29 cellular contexts compared by ENCODE assay signal in genomic region chr14:22630486-22630885, GRCh38. TPM values are rescaled to one million over a fixed set of nuclear protein-coding genes. Genes with fewer than 3 reads are reported as not detected.
DNase-seq lines count a peak whose midpoint lies in the region; ATAC-seq, FAIRE-seq and TF ChIP-seq lines count a peak whose summit lies in the region.
"Had no signal": no experiment of that assay in that cellular context is flagged by ENCODE, and none has a peak within 500 bp of the region (broad histone marks: within the 10 kb centered on the region; RNA-seq: fewer than 3 reads in every experiment).

No MANE protein-coding gene starts in this region.

- no peak for ATAC-seq in HG03432 (IDR thresholded peaks at IDR 0.05; ENCODE audit: unreplicated experiment)
- no peak for ATAC-seq in GM21515 (IDR thresholded peaks at IDR 0.05; ENCODE audit: unreplicated experiment)
- no peak for ATAC-seq in HG02885 (IDR thresholded peaks at IDR 0.05; ENCODE audit: poor library complexity, unreplicated experiment)
- ATAC-seq: esophagus mucosa had no signal

- H3K27ac Mint-ChIP-seq in astrocyte (ENCODE audit: unreplicated experiment): no peak overlapping the region
- H3K27ac Mint-ChIP-seq: activated CD4-positive, alpha-beta memory T cell treated with anti-CD3 and anti-CD28 coated beads, Interleukin-2, amount 10 ng/mL, durations not matched to agents 7 days and 5 days; activated naive CD8-positive, alpha-beta T cell treated with anti-CD3 and anti-CD28 coated beads, Interleukin-2, amount 10 ng/mL, durations not matched to agents 7 days and 5 days had no signal

- H2AFZ ChIP-seq in astrocyte (ENCODE audit: low read depth, low read length): no peak overlapping the region

- peak overlapping the region; percentile 23 for H3K4me2 ChIP-seq in astrocyte (ENCODE audit: low read length)

- H3K4me3 Mint-ChIP-seq in astrocyte (ENCODE audit: unreplicated experiment): no peak overlapping the region
- H3K4me3 Mint-ChIP-seq: activated CD4-positive, alpha-beta memory T cell treated with anti-CD3 and anti-CD28 coated beads, Interleukin-2, amount 10 ng/mL, durations not matched to agents 7 days and 5 days; activated naive CD8-positive, alpha-beta T cell treated with anti-CD3 and anti-CD28 coated beads, Interleukin-2, amount 10 ng/mL, durations not matched to agents 7 days and 5 days had no signal

- H3K9me3 Mint-ChIP-seq in astrocyte (ENCODE audit: unreplicated experiment): peaks cover 9% of the 10 kb centered on the region

- H3K9ac ChIP-seq in astrocyte (ENCODE audit: low read length): no peak overlapping the region

- no peaks in the 10 kb centered on the region for H3K27me3 ChIP-seq in astrocyte (ENCODE audit: insufficient read depth, low read length)
- H3K27me3 ChIP-seq: breast epithelium, MG63, neutrophil, transverse colon had no signal

- no peaks in the 10 kb centered on the region for H4K20me1 ChIP-seq in astrocyte (ENCODE audit: insufficient read depth, low read length)

- no peaks in the 10 kb centered on the region for H3K9me3 ChIP-seq in astrocyte (ENCODE audit: insufficient read depth, low read depth, low read length)
- H3K9me3 ChIP-seq: breast epithelium, MG63, neutrophil, transverse colon had no signal

- no peaks in the 10 kb centered on the region for H3K4me1 Mint-ChIP-seq in astrocyte (ENCODE audit: low read depth, unreplicated experiment)
- H3K4me1 Mint-ChIP-seq: activated CD4-positive, alpha-beta memory T cell treated with anti-CD3 and anti-CD28 coated beads, Interleukin-2, amount 10 ng/mL, durations not matched to agents 7 days and 5 days; activated naive CD8-positive, alpha-beta T cell treated with anti-CD3 and anti-CD28 coated beads, Interleukin-2, amount 10 ng/mL, durations not matched to agents 7 days and 5 days had no signal

- TF ChIP-seq CTCF in astrocyte (IDR thresholded peaks at IDR 0.05; ENCODE audit: insufficient read depth, low read depth, low read length): no peak
- TF ChIP-seq CTCF in fibroblast of pulmonary artery (IDR thresholded peaks at IDR 0.05; ENCODE audit: low read length, missing control alignments): no peak

- peaks cover 6% of the 10 kb centered on the region for H3K4me1 ChIP-seq in astrocyte (ENCODE audit: insufficient read depth, low read length)
- H3K4me1 ChIP-seq: breast epithelium, transverse colon had no signal

- H3K4me3 ChIP-seq in astrocyte (ENCODE audit: insufficient read depth, low read depth, low read length) (no peak overlapping the region), fibroblast of pulmonary artery (replicated peaks; ENCODE audit: low read depth, low read length) (no peak overlapping the region)
- H3K4me3 ChIP-seq: breast epithelium, lung, MG63, transverse colon had no signal

- peaks cover 5% of the 10 kb centered on the region for H3K36me3 Mint-ChIP-seq in astrocyte (ENCODE audit: low read depth, unreplicated experiment)
- H3K36me3 Mint-ChIP-seq: activated naive CD8-positive, alpha-beta T cell treated with anti-CD3 and anti-CD28 coated beads, Interleukin-2, amount 10 ng/mL, durations not matched to agents 7 days and 5 days had no signal

- no peaks in the 10 kb centered on the region for H3K79me2 ChIP-seq in astrocyte (ENCODE audit: insufficient read depth, low read length)

- H3K27ac ChIP-seq in astrocyte (ENCODE audit: low read depth, low read length): no peak overlapping the region
- H3K27ac ChIP-seq: breast epithelium, C4-2B, neutrophil, transverse colon had no signal

- H3K27me3 Mint-ChIP-seq in astrocyte (ENCODE audit: low read depth, unreplicated experiment): peaks cover 10% of the 10 kb centered on the region

- FAIRE-seq in astrocyte (lab: Jason Lieb, UNC): peak; percentile 32
- FAIRE-seq: GM19239 had no signal

- no peaks in the 10 kb centered on the region for H3K36me3 ChIP-seq in astrocyte (ENCODE audit: insufficient read depth, low read length)
- H3K36me3 ChIP-seq: breast epithelium, MG63, neutrophil, transverse colon had no signal

- DNase-seq in GM04503 (ENCODE audit: low read depth): peak; percentile 55
- peak; percentile 97 for DNase-seq in astrocyte (ENCODE audit: low read depth)
- DNase-seq in fibroblast of pulmonary artery (ENCODE audit: low read depth): peak; percentile 86
- DNase-seq in stimulated activated CD4-positive, alpha-beta T cell treated with anti-CD3 and anti-CD28 coated beads, Interleukin-4, amount 100 ng/mL, for 1 hour: no peak
- DNase-seq: activated CD4-positive, alpha-beta memory T cell treated with anti-CD3 and anti-CD28 coated beads, Interleukin-2, amount 10 ng/mL, durations not matched to agents 7 days and 5 days; activated CD4-positive, CD25-positive, alpha-beta regulatory T cell; activated effector memory CD4-positive, alpha-beta T cell treated with Interleukin-2 at 50 U/mL for 16 hours; activated naive CD8-positive, alpha-beta T cell treated with anti-CD3 and anti-CD28 coated beads, Interleukin-2, amount 10 ng/mL, durations not matched to agents 7 days and 5 days; cortex of kidney; DND-41; glutamatergic neuron; kidney glomerular epithelial cell; MG63; NCI-H1436; NCI-H510A; NK-92 treated with Interleukin-12 subunit alpha and Interleukin-12 subunit beta, amount 100 ng/mL, for 24 hours; SIG-M5; transverse colon had no signal

RNA-seq across cellular contexts. Expression of gene OR6J1, which starts 13.7 kb away (rescaled TPM):
- not detected in 2 replicates for total RNA-seq in astrocyte
- total RNA-seq: activated CD4-positive, alpha-beta memory T cell treated with anti-CD3 and anti-CD28 coated beads, Interleukin-2, amount 10 ng/mL, durations not matched to agents 7 days and 5 days; activated naive CD8-positive, alpha-beta T cell treated with anti-CD3 and anti-CD28 coated beads, Interleukin-2, amount 10 ng/mL, durations not matched to agents 7 days and 5 days; breast epithelium; esophagus mucosa; pulmonary artery endothelial cell; skeletal muscle tissue; transverse colon had no signal

RNA-seq across cellular contexts. Expression of gene ABHD4, which starts 32.4 kb away (rescaled TPM):
- 46.9 and 52.4 TPM in 2 replicates for total RNA-seq in astrocyte

RNA-seq across cellular contexts. Expression of gene DAD1, which starts 41.5 kb away (rescaled TPM):
- total RNA-seq in astrocyte: 302 and 319 TPM in 2 replicates
